Comparison of ENCODE assay signal across 9 cellular contexts in genomic region chr7:12729112-12729511, GRCh38. TPM values are rescaled to one million over a fixed set of nuclear protein-coding genes. Genes with fewer than 3 reads are reported as not detected.
DNase-seq lines count a peak whose midpoint lies in the region; ATAC-seq, FAIRE-seq and TF ChIP-seq lines count a peak whose summit lies in the region.
"Had no signal": no experiment of that assay in that cellular context is flagged by ENCODE, and none has a peak within 500 bp of the region (broad histone marks: within the 10 kb centered on the region; RNA-seq: fewer than 3 reads in every experiment).

No MANE protein-coding gene starts in this region.

- no peak for TF ChIP-seq CTCF in natural killer cell (IDR thresholded peaks at IDR 0.05)

- H3K36me3 Mint-ChIP-seq in natural killer cell, result no peaks in the 10 kb centered on the region
- H3K36me3 Mint-ChIP-seq in T-helper 2 cell treated with Interferon-gamma antibody and Interleukin-4, amounts not matched to agents 5 μg/mL and 100 μg/mL, for 36 hours (ENCODE audit: low read depth), result no peaks in the 10 kb centered on the region

- intact Hi-C loops in posterior cingulate gyrus (cut with DNase I), result no loop called here
- intact Hi-C loops in natural killer cell (cut with micrococcal nuclease), result no loop called here

- DNase-seq in HTR-8/SVneo (ENCODE audit: insufficient read length, low spot score), result peak; percentile 13
- DNase-seq in NCI-H82 treated with DMSO at 0.1 percent for 48 hours (lab: John Stamatoyannopoulos, UW; ENCODE audit: unreplicated experiment), result peak; percentile 31
- peak; percentile 22 for DNase-seq in fibroblast of gingiva (ENCODE audit: low read depth)
- peak in 8 of 10 donors; percentile 24 to 87 (median 57) for DNase-seq in posterior cingulate gyrus
- DNase-seq in natural killer cell, result no peak
- DNase-seq in 8988T, result no peak
- DNase-seq in DMS114 treated with DMSO at 0.1 percent for 48 hours (lab: John Stamatoyannopoulos, UW; ENCODE audit: unreplicated experiment), result no peak
- no peak for DNase-seq in T-helper 2 cell treated with Interferon-gamma antibody and Interleukin-4, amounts not matched to agents 5 μg/mL and 100 μg/mL, for 36 hours (ENCODE audit: low spot score)

- no peak for FAIRE-seq in HTR-8/SVneo (lab: Jason Lieb, UNC)
- FAIRE-seq: colon had no signal

- H3K4me1 Mint-ChIP-seq in natural killer cell, result peaks cover 13 to 14% of the 10 kb centered on the region in 2 donors
- H3K4me1 Mint-ChIP-seq in T-helper 2 cell treated with Interferon-gamma antibody and Interleukin-4, amounts not matched to agents 5 μg/mL and 100 μg/mL, for 36 hours (ENCODE audit: low read depth), result peaks cover 27% of the 10 kb centered on the region

- H3K9me3 Mint-ChIP-seq in natural killer cell, result no peaks in the 10 kb centered on the region
- H3K9me3 Mint-ChIP-seq in T-helper 2 cell treated with Interferon-gamma antibody and Interleukin-4, amounts not matched to agents 5 μg/mL and 100 μg/mL, for 36 hours, result no peaks in the 10 kb centered on the region

- no peak overlapping the region for H3K27ac Mint-ChIP-seq in natural killer cell
- H3K27ac Mint-ChIP-seq in T-helper 2 cell treated with Interferon-gamma antibody and Interleukin-4, amounts not matched to agents 5 μg/mL and 100 μg/mL, for 36 hours, result no peak overlapping the region

- H3K27me3 Mint-ChIP-seq in natural killer cell (ENCODE audit: low read depth in 2 of 2), result no peaks in the 10 kb centered on the region
- H3K27me3 Mint-ChIP-seq in T-helper 2 cell treated with Interferon-gamma antibody and Interleukin-4, amounts not matched to agents 5 μg/mL and 100 μg/mL, for 36 hours (ENCODE audit: low read depth), result peaks cover 2% of the 10 kb centered on the region

- no peak for ATAC-seq in natural killer cell

- no peak overlapping the region for H3K4me3 Mint-ChIP-seq in natural killer cell
- H3K4me3 Mint-ChIP-seq in T-helper 2 cell treated with Interferon-gamma antibody and Interleukin-4, amounts not matched to agents 5 μg/mL and 100 μg/mL, for 36 hours, result no peak overlapping the region

RNA-seq across cellular contexts. Expression of gene ARL4A, which starts 41.7 kb away (rescaled TPM):
- total RNA-seq in natural killer cell, result 10 to 100 TPM; 54.7 to 81.4 (median 55.5) TPM

Comparison
In these comparisons a context has a peak if more than half of its experiments do, and no peak if none do; other contexts are left out.
1. DNase-seq: peak in HTR-8/SVneo (single experiment), NCI-H82 treated with DMSO at 0.1 percent for 48 hours (single experiment), fibroblast of gingiva (single experiment) and posterior cingulate gyrus (8 of 10); none in natural killer cell (single experiment), 8988T (single experiment), DMS114 treated with DMSO at 0.1 percent for 48 hours (single experiment) and T-helper 2 cell treated with Interferon-gamma antibody and Interleukin-4, amounts not matched to agents 5 μg/mL and 100 μg/mL, for 36 hours (single experiment).